11 cellular contexts compared by ENCODE assay signal in the genomic region with DNA sequence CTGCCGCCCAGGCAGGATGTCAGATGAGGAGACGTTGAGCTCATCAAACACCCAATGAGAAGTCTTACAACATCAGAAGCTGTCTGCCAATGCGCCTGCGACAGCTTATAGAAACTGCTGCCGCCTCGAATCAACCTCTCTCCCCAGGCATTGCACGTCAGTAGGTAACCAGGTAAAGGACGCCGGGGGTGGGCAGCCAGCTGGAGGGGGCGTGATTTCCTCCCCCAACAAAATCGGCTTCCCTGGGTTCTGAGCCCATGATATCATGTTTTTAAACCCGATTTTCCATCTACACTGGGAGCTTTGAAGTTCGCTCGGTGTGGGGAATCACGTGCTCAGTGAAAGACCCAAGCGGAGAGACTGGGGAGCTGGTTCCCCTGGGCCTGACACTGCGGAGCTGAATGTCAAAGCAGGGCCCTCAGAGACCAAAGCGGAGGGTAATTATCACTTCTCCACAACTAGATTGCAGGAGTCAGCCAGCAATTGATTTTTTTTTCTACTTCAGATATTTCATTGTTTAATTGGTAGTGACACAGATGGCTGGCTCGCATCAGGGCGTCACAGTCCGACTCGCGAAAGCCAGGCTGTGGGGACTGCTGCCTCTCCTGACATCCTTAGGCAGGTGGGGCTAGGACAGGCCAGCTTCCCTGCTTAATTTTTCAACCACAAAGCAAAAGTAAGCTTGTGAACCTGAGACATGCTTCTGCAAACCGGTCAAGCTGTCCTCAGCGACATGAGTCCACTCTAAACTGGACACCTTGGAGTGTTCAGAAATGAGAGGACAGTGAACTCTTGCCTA. TPM values are rescaled to one million over a fixed set of nuclear protein-coding genes. Genes with fewer than 3 reads are reported as not detected.
DNase-seq lines count a peak whose midpoint lies in the region; ATAC-seq, FAIRE-seq and TF ChIP-seq lines count a peak whose summit lies in the region.
"Had no signal": no experiment of that assay in that cellular context is flagged by ENCODE, and none has a peak within 500 bp of the region (broad histone marks: within the 10 kb centered on the region; RNA-seq: fewer than 3 reads in every experiment).

No MANE protein-coding gene starts in this region.

- 36 to 52% methylated on average over 23 to 25 of the region's 25 CpGs for WGBS in body of pancreas, 2 donors
- 36 to 40% methylated on average over 25 of the region's 25 CpGs for WGBS in pancreas, 2 donors
- WGBS in heart right ventricle, 2 donors: 44 to 46% methylated on average over 25 of the region's 25 CpGs

- peak overlapping the region in 1 of 4 donors; percentile 16 for H3K27ac ChIP-seq in body of pancreas
- H3K27ac ChIP-seq in pancreas: no peak overlapping the region
- H3K27ac ChIP-seq in heart right ventricle: no peak overlapping the region
- H3K27ac ChIP-seq: suprapubic skin had no signal

- peak overlapping the region; percentile 50 for H3K9ac ChIP-seq in NT2/D1 (ENCODE audit: insufficient read length, low read depth)

- H3K27me3 ChIP-seq in NT2/D1 (ENCODE audit: insufficient read depth, insufficient read length) (peaks cover 8% of the 10 kb centered on the region), body of pancreas (no peaks in the 10 kb centered on the region), pancreas (no peaks in the 10 kb centered on the region), heart right ventricle (peaks cover 0 to 62% (median 42%) of the 10 kb centered on the region in 7 donors)

- H3K36me3 ChIP-seq in NT2/D1 (ENCODE audit: insufficient read depth, insufficient read length, low read length) (no peaks in the 10 kb centered on the region), body of pancreas (replicated peaks in 1 of 2; ENCODE audit: insufficient read depth in 1 of 2, low read depth in 2 of 2) (no peaks in the 10 kb centered on the region), pancreas (no peaks in the 10 kb centered on the region), heart right ventricle (no peaks in the 10 kb centered on the region)
- H3K36me3 ChIP-seq: suprapubic skin had no signal

- H3K9me3 ChIP-seq in NT2/D1 (ENCODE audit: insufficient read depth, low read length) (no peaks in the 10 kb centered on the region), body of pancreas (no peaks in the 10 kb centered on the region), pancreas (no peaks in the 10 kb centered on the region), heart right ventricle (no peaks in the 10 kb centered on the region)
- H3K9me3 ChIP-seq: suprapubic skin had no signal

- DNase-seq in NCI-H1092 treated with DMSO at 0.1 percent for 48 hours (lab: John Stamatoyannopoulos, UW): peak; percentile 82
- no peak for DNase-seq in NT2/D1 (ENCODE audit: low read depth, low spot score)
- no peak for DNase-seq in body of pancreas
- peak in 1 of 6 donors; percentile 29 for DNase-seq in pancreas
- no peak for DNase-seq in heart right ventricle
- DNase-seq in erythroblast (lab: John Stamatoyannopoulos, UW): no peak

- H3K4me3 ChIP-seq in NT2/D1 (ENCODE audit: insufficient read length, low read depth) (no peak overlapping the region), body of pancreas (no peak overlapping the region), pancreas (no peak overlapping the region), heart right ventricle (no peak overlapping the region)
- H3K4me3 ChIP-seq: smooth muscle cell, suprapubic skin had no signal

- H3K4me1 ChIP-seq in NT2/D1 (ENCODE audit: insufficient read depth, insufficient read length) (peaks cover 31% of the 10 kb centered on the region), body of pancreas (peaks cover 41% of the 10 kb centered on the region), pancreas (peaks cover 18 to 26% (median 21%) of the 10 kb centered on the region in 3 donors), heart right ventricle (peaks cover 0 to 20% (median 0%) of the 10 kb centered on the region in 9 donors)

- no peak for FAIRE-seq in pancreas (lab: Jason Lieb, UNC)

- TF ChIP-seq CTCF in body of pancreas (IDR thresholded peaks at IDR 0.05) (no peak), pancreas (IDR thresholded peaks at IDR 0.05) (no peak), heart right ventricle (IDR thresholded peaks at IDR 0.05) (no peak)

- intact Hi-C loops in body of pancreas (cut with DNase I): no loop called here
- intact Hi-C loops in pancreas (cut with DNase I): no loop called here
- intact Hi-C loops in heart right ventricle (cut with DNase I): loop anchor here in 2 of 10 donors (5.0 to 10.0 kb wide), 2 partner anchors 65 to 448 kb away; no protein-coding TSS in a partner anchor

- no peak for TF ChIP-seq POLR2A in body of pancreas (IDR thresholded peaks at IDR 0.05)
- TF ChIP-seq POLR2A in erythroblast (IDR thresholded peaks at IDR 0.05; ENCODE audit: low read length): no peak

- ATAC-seq in body of pancreas: peak; percentile 55
- peak; percentile 38 to 58 (median 40) for ATAC-seq in pancreas
- no peak for ATAC-seq in GM19463 (IDR thresholded peaks at IDR 0.05; ENCODE audit: unreplicated experiment)
- no peak for ATAC-seq in heart right ventricle

RNA-seq across cellular contexts. Expression of a gene that starts 15.4 kb away (rescaled TPM):
- total RNA-seq in body of pancreas: 1 to 10 TPM; 8.9 to 9.1 TPM
- total RNA-seq in pancreas: 10 to 100 TPM; 12.1 to 19.8 (median 16.8) TPM
- 1 to 10 TPM; 4.9 to 5.1 TPM for polyA plus RNA-seq in pancreas
- 1 to 10 TPM; 1.3 to 9.7 (median 3.1) TPM for total RNA-seq in heart right ventricle
- polyA plus RNA-seq in heart right ventricle: 1 to 10 TPM; 1.1 to 1.2 TPM
- total RNA-seq: fibroblast of lung, M059J had no signal
- polyA plus RNA-seq: fibroblast of lung had no signal

RNA-seq across cellular contexts. Expression of a gene that starts 50.0 kb away (rescaled TPM):
- total RNA-seq in body of pancreas (not detected), pancreas (under 1 TPM in 2 of 6 donors, not detected in 4; 0.13 to 0.17 TPM), heart right ventricle (not detected)
- polyA plus RNA-seq in pancreas (not detected), heart right ventricle (not detected)
- total RNA-seq: fibroblast of lung, M059J, smooth muscle cell had no signal
- polyA plus RNA-seq: fibroblast of lung, smooth muscle cell had no signal

Comparison
In these comparisons a context has a peak if more than half of its experiments do, and no peak if none do; other contexts are left out.
1. ATAC-seq: peak in body of pancreas (single experiment) and pancreas (4 of 4); none in GM19463 (single experiment) and heart right ventricle (0 of 8).